In the genomic region with DNA sequence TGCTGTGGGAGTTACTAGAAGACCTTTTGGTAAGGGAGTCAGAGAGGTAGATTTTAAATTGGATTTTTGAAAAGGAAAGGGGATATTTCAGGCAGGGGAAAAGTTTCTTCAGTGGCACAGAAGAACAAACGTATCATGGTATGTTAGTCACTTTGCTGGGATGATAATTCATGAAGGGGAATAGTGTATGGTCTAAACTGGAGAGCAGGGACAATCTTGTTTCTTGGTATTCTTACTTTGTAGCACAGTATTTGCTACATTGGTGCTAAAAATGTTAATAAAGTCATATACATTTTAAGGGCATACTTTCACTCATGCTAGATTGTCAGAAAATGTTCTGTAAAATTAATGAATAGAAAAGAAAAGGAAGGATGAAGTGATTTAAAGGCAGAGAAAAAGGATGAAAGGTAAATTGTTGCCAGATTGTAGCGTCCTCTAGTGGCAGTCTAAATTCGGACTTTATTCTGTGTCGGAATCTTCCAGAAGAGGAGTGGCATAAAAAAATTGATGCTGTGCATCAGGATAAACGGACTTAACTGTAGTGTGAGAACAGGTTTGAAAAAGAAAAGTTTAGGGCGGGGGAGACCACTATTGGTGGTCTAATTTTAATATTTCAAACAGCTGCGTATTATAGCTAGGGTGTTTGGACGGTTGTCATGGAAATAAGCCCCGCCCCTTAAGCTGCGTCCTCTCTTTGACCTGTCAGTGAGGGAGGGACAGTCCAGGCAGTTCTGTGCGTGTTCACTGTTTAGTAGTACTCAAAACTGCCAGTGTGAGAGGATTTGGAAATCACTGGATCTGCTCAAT, we compare ENCODE assay signal across 9 cellular contexts. TPM values are rescaled to one million over a fixed set of nuclear protein-coding genes. Genes with fewer than 3 reads are reported as not detected.
DNase-seq lines count a peak whose midpoint lies in the region; ATAC-seq and TF ChIP-seq lines count a peak whose summit lies in the region.
"Had no signal": no experiment of that assay in that cellular context is flagged by ENCODE, and none has a peak within 500 bp of the region (broad histone marks: within the 10 kb centered on the region; RNA-seq: fewer than 3 reads in every experiment).

A gene with protein sequence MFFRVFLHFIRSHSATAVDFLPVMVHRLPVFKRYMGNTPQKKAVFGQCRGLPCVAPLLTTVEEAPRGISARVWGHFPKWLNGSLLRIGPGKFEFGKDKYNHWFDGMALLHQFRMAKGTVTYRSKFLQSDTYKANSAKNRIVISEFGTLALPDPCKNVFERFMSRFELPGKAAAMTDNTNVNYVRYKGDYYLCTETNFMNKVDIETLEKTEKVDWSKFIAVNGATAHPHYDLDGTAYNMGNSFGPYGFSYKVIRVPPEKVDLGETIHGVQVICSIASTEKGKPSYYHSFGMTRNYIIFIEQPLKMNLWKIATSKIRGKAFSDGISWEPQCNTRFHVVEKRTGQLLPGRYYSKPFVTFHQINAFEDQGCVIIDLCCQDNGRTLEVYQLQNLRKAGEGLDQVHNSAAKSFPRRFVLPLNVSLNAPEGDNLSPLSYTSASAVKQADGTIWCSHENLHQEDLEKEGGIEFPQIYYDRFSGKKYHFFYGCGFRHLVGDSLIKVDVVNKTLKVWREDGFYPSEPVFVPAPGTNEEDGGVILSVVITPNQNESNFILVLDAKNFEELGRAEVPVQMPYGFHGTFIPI (plus strand): TSS at position 724 of the 807 bp plus-strand sequence. CDS start 90 bp downstream, outside the sequence.

- H3K36me3 ChIP-seq in ES-I3 (ENCODE audit: insufficient read depth, low read length) (no peaks in the 10 kb centered on the region), subcutaneous abdominal adipose tissue (ENCODE audit: control insufficient read depth in 5 of 5, insufficient read depth in 5 of 5, low read length in 5 of 5) (no peaks in the 10 kb centered on the region)

- DNase-seq in NCI-H82 (lab: John Stamatoyannopoulos, UW) (peak; percentile 82), foreskin fibroblast (peak; percentile 61 to 80)
- DNase-seq in activated T-helper 1 cell treated with anti-CD3 and anti-CD28 coated beads, Interleukin-12 subunit alpha, Interleukin-12 subunit beta, Interleukin-2, Interleukin-4 antibody, amounts not matched to agents 30 ng/mL and 10 ng/mL and 1 ng/mL, durations not matched to agents 14 hours and 24 hours and 36 hours (ENCODE audit: low spot score), result peak; percentile 14
- peak in 9 of 10 donors; percentile 2 to 72 (median 17) for DNase-seq in naive thymus-derived CD8-positive, alpha-beta T cell
- no peak for DNase-seq in effector CD8-positive, alpha-beta T cell (lab: John Stamatoyannopoulos, UW)

- H3K27me3 Mint-ChIP-seq in activated T-helper 1 cell treated with anti-CD3 and anti-CD28 coated beads, Interleukin-12 subunit alpha, Interleukin-12 subunit beta, Interleukin-2, Interleukin-4 antibody, amounts not matched to agents 30 ng/mL and 10 ng/mL and 1 ng/mL, durations not matched to agents 14 hours and 24 hours and 36 hours (ENCODE audit: insufficient read depth), result peaks cover 15% of the 10 kb centered on the region
- peaks cover 16 to 25% (median 23%) of the 10 kb centered on the region in 5 donors for H3K27me3 Mint-ChIP-seq in naive thymus-derived CD8-positive, alpha-beta T cell

- peak within 1 kb of the TSS; percentile 1 for H3K27ac ChIP-seq in subcutaneous abdominal adipose tissue (ENCODE audit: low read depth, low read length)
- H3K27ac ChIP-seq: epithelial cell of prostate had no signal

- peak within 1 kb of the TSS; percentile 26; the same call in 1 of the 2 replicates for H3K9ac ChIP-seq in ES-I3 (ENCODE audit: low read depth, low read length)
- H3K9ac ChIP-seq in subcutaneous abdominal adipose tissue (ENCODE audit: low read length in 5 of 5), result peak within 1 kb of the TSS in 3 of 5 donors; percentile 35 to 51 (median 51)

- H3K27me3 ChIP-seq in subcutaneous abdominal adipose tissue (ENCODE audit: control insufficient read depth in 5 of 5, insufficient read depth in 4 of 5, low read length in 5 of 5), result no peaks in the 10 kb centered on the region

- H3K4me3 Mint-ChIP-seq in activated T-helper 1 cell treated with anti-CD3 and anti-CD28 coated beads, Interleukin-12 subunit alpha, Interleukin-12 subunit beta, Interleukin-2, Interleukin-4 antibody, amounts not matched to agents 30 ng/mL and 10 ng/mL and 1 ng/mL, durations not matched to agents 14 hours and 24 hours and 36 hours, result peak within 1 kb of the TSS; percentile 38
- H3K4me3 Mint-ChIP-seq in naive thymus-derived CD8-positive, alpha-beta T cell, result peak within 1 kb of the TSS; percentile 5 to 78 (median 57)

- H3K9me3 Mint-ChIP-seq in activated T-helper 1 cell treated with anti-CD3 and anti-CD28 coated beads, Interleukin-12 subunit alpha, Interleukin-12 subunit beta, Interleukin-2, Interleukin-4 antibody, amounts not matched to agents 30 ng/mL and 10 ng/mL and 1 ng/mL, durations not matched to agents 14 hours and 24 hours and 36 hours, result no peaks in the 10 kb centered on the region
- H3K9me3 Mint-ChIP-seq in naive thymus-derived CD8-positive, alpha-beta T cell, result no peaks in the 10 kb centered on the region

- ATAC-seq in HG02973 (IDR thresholded peaks at IDR 0.05; ENCODE audit: unreplicated experiment), result peak; percentile 56
- ATAC-seq in naive thymus-derived CD8-positive, alpha-beta T cell, result peak; percentile 53 to 58

- peak within 1 kb of the TSS; percentile 72 for H3K27ac Mint-ChIP-seq in activated T-helper 1 cell treated with anti-CD3 and anti-CD28 coated beads, Interleukin-12 subunit alpha, Interleukin-12 subunit beta, Interleukin-2, Interleukin-4 antibody, amounts not matched to agents 30 ng/mL and 10 ng/mL and 1 ng/mL, durations not matched to agents 14 hours and 24 hours and 36 hours
- H3K27ac Mint-ChIP-seq in naive thymus-derived CD8-positive, alpha-beta T cell, result no peak within 1 kb of the TSS

- H3K4me3 ChIP-seq in foreskin fibroblast (ENCODE audit: low read depth in 1 of 2, low read length in 2 of 2) (peak within 1 kb of the TSS; percentile 8 to 32), subcutaneous abdominal adipose tissue (ENCODE audit: low read depth in 1 of 5, low read length in 5 of 5) (peak within 1 kb of the TSS; percentile 32 to 48 (median 46))

- H3K9me3 ChIP-seq in ES-I3 (ENCODE audit: control insufficient read depth, insufficient read depth, low read length), result no peaks in the 10 kb centered on the region
- no peaks in the 10 kb centered on the region for H3K9me3 ChIP-seq in subcutaneous abdominal adipose tissue (ENCODE audit: control insufficient read depth in 5 of 5, low read length in 5 of 5)

- intact Hi-C loops in activated T-helper 1 cell treated with anti-CD3 and anti-CD28 coated beads, Interleukin-12 subunit alpha, Interleukin-12 subunit beta, Interleukin-2, Interleukin-4 antibody, amounts not matched to agents 30 ng/mL and 10 ng/mL and 1 ng/mL, durations not matched to agents 14 hours and 24 hours and 36 hours (cut with micrococcal nuclease), result loop anchor here (1.0 to 5.0 kb wide), 3 partner anchors 62 to 296 kb away; a partner anchor contains a TSS

- peaks cover 13% of the 10 kb centered on the region for H3K4me1 Mint-ChIP-seq in activated T-helper 1 cell treated with anti-CD3 and anti-CD28 coated beads, Interleukin-12 subunit alpha, Interleukin-12 subunit beta, Interleukin-2, Interleukin-4 antibody, amounts not matched to agents 30 ng/mL and 10 ng/mL and 1 ng/mL, durations not matched to agents 14 hours and 24 hours and 36 hours (ENCODE audit: low read depth)
- H3K4me1 Mint-ChIP-seq in naive thymus-derived CD8-positive, alpha-beta T cell, result peaks cover 9 to 29% (median 13%) of the 10 kb centered on the region in 4 donors

- H3K36me3 Mint-ChIP-seq in activated T-helper 1 cell treated with anti-CD3 and anti-CD28 coated beads, Interleukin-12 subunit alpha, Interleukin-12 subunit beta, Interleukin-2, Interleukin-4 antibody, amounts not matched to agents 30 ng/mL and 10 ng/mL and 1 ng/mL, durations not matched to agents 14 hours and 24 hours and 36 hours (ENCODE audit: low read depth), result no peaks in the 10 kb centered on the region
- H3K36me3 Mint-ChIP-seq in naive thymus-derived CD8-positive, alpha-beta T cell, result peaks cover 0 to 4% (median 0%) of the 10 kb centered on the region in 3 donors

- TF ChIP-seq CTCF in foreskin fibroblast (IDR thresholded peaks at IDR 0.05; ENCODE audit: low read depth, low read length), result peak; percentile 72

- POLR2A ChIA-PET in naive thymus-derived CD8-positive, alpha-beta T cell (lab: Charles Lee), result no interaction called here

- no peaks in the 10 kb centered on the region for H3K4me1 ChIP-seq in ES-I3 (ENCODE audit: insufficient read depth, low read length)
- H3K4me1 ChIP-seq in subcutaneous abdominal adipose tissue (ENCODE audit: control insufficient read depth in 5 of 5, insufficient read depth in 5 of 5, low read length in 5 of 5), result peaks cover 0 to 12% (median 6%) of the 10 kb centered on the region in 5 donors

RNA-seq across cellular contexts. Expression of the gene that starts here (rescaled TPM):
- 0.49 and 1.6 TPM in 2 replicates for total RNA-seq in activated T-helper 1 cell treated with anti-CD3 and anti-CD28 coated beads, Interleukin-12 subunit alpha, Interleukin-12 subunit beta, Interleukin-2, Interleukin-4 antibody, amounts not matched to agents 30 ng/mL and 10 ng/mL and 1 ng/mL, durations not matched to agents 14 hours and 24 hours and 36 hours
- total RNA-seq in naive thymus-derived CD8-positive, alpha-beta T cell, result 1 to 10 TPM; 1.9 to 2.3 TPM
- not detected for polyA plus RNA-seq in naive thymus-derived CD8-positive, alpha-beta T cell
